Comparison of ENCODE assay signal across 28 cellular contexts in the genomic region with DNA sequence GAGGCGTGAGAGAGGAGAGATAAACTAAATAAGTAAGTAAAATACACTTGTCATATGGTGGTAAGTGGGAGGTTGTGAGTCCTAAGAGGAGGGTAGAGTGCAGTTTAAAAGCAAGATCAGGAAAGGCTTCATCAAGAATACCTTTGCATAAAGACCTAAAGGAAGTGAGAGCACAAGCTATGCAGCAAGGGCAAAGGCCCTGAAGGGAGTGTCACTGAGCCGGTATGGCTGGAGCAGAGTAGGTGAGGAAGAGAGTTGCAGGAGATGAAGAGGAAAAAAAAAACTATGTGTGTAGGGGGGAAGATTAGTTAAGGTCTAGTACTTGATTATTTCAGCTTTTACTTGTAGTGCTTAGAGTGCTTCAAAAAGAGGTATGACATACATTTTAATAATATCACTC.
"Had no signal": no experiment of that assay in that cellular context is flagged by ENCODE, and none has a peak within 500 bp of the region (broad histone marks: within the 10 kb centered on the region; RNA-seq: fewer than 3 reads in every experiment).

No MANE protein-coding gene starts in this region.

- H3K4me3 Mint-ChIP-seq: naive thymus-derived CD8-positive, alpha-beta T cell; natural killer cell treated with Interleukin-12 subunit alpha and Interleukin-12 subunit beta and Interleukin-15 and Interleukin-18, amount 100 ng/mL, for 72 hours; neural progenitor cell; stimulated activated effector memory CD8-positive, alpha-beta T cell treated with anti-CD3 and anti-CD28 coated beads, Interleukin-12 subunit alpha, Interleukin-12 subunit beta, amount 100 ng/mL, for 72 hours; stimulated activated naive B cell treated with anti-CD40 and anti-IgM and Interleukin-4, amounts not matched to agents 10 μg/mL and 1 μg/mL and 100 μg/mL, for 72 hours; stimulated activated naive CD8-positive, alpha-beta T cell treated with anti-CD3 and anti-CD28 coated beads, Interleukin-15, Interleukin-2, amounts not matched to agents 100 ng/mL and 50 ng/mL, for 24 hours had no signal

- H3K27me3 Mint-ChIP-seq: naive B cell; naive thymus-derived CD8-positive, alpha-beta T cell; progenitor cell of endocrine pancreas; stimulated activated naive B cell treated with anti-CD40 and anti-IgM and Interleukin-4, amounts not matched to agents 10 μg/mL and 1 μg/mL and 100 μg/mL, for 72 hours; stimulated activated naive CD8-positive, alpha-beta T cell treated with anti-CD3 and anti-CD28 coated beads, Interleukin-15, Interleukin-2, amounts not matched to agents 100 ng/mL and 50 ng/mL, for 24 hours had no signal

- H3K36me3 ChIP-seq: neural progenitor cell, ovary, stomach, thoracic aorta, thyroid gland, tibial nerve, upper lobe of right lung, uterus had no signal

- H3K36me3 Mint-ChIP-seq: natural killer cell treated with Interleukin-12 subunit alpha and Interleukin-12 subunit beta and Interleukin-15 and Interleukin-18, amount 100 ng/mL, for 72 hours; stimulated activated effector memory CD8-positive, alpha-beta T cell treated with anti-CD3 and anti-CD28 coated beads, Interleukin-12 subunit alpha, Interleukin-12 subunit beta, amount 100 ng/mL, for 72 hours had no signal

- H3K4me1 ChIP-seq: neural progenitor cell, uterus had no signal

- H3K9me3 Mint-ChIP-seq: natural killer cell treated with Interleukin-12 subunit alpha and Interleukin-12 subunit beta and Interleukin-15 and Interleukin-18, amount 100 ng/mL, for 72 hours; stimulated activated effector memory CD8-positive, alpha-beta T cell treated with anti-CD3 and anti-CD28 coated beads, Interleukin-12 subunit alpha, Interleukin-12 subunit beta, amount 100 ng/mL, for 72 hours had no signal

- H3K27ac ChIP-seq: neural progenitor cell, ovary, parathyroid adenoma, psoas muscle, skin epidermis, stomach, thoracic aorta, thyroid gland, tibial nerve, upper lobe of right lung, uterus had no signal

- H3K27ac Mint-ChIP-seq: naive B cell; naive thymus-derived CD8-positive, alpha-beta T cell; natural killer cell treated with Interleukin-12 subunit alpha and Interleukin-12 subunit beta and Interleukin-15 and Interleukin-18, amount 100 ng/mL, for 72 hours; neural progenitor cell; progenitor cell of endocrine pancreas; stimulated activated effector memory CD8-positive, alpha-beta T cell treated with anti-CD3 and anti-CD28 coated beads, Interleukin-12 subunit alpha, Interleukin-12 subunit beta, amount 100 ng/mL, for 72 hours; stimulated activated naive B cell treated with anti-CD40 and anti-IgM and Interleukin-4, amounts not matched to agents 10 μg/mL and 1 μg/mL and 100 μg/mL, for 72 hours; stimulated activated naive CD8-positive, alpha-beta T cell treated with anti-CD3 and anti-CD28 coated beads, Interleukin-15, Interleukin-2, amounts not matched to agents 100 ng/mL and 50 ng/mL, for 24 hours had no signal

- H3K4me3 ChIP-seq: neural progenitor cell, ovary, psoas muscle, skin epidermis, stomach, thoracic aorta, thyroid gland, tibial nerve, upper lobe of right lung, uterus had no signal

- H3K9me3 ChIP-seq: ovary, psoas muscle, thoracic aorta, thyroid gland, tibial nerve, upper lobe of right lung, uterus had no signal

- H3K4me1 Mint-ChIP-seq: naive thymus-derived CD8-positive, alpha-beta T cell; neural progenitor cell; stimulated activated effector memory CD8-positive, alpha-beta T cell treated with anti-CD3 and anti-CD28 coated beads, Interleukin-12 subunit alpha, Interleukin-12 subunit beta, amount 100 ng/mL, for 72 hours; stimulated activated naive B cell treated with anti-CD40 and anti-IgM and Interleukin-4, amounts not matched to agents 10 μg/mL and 1 μg/mL and 100 μg/mL, for 72 hours had no signal

- DNase-seq: naive B cell; naive thymus-derived CD8-positive, alpha-beta T cell; occipital lobe; ovary; posterior cingulate gyrus; psoas muscle; right cardiac atrium; stimulated activated CD4-positive, alpha-beta T cell treated with anti-CD3 and anti-CD28 coated beads, Interleukin-15, amount 100 ng/mL, for 24 hours; stimulated activated CD4-positive, alpha-beta T cell treated with anti-CD3 and anti-CD28 coated beads, Interleukin-2, amount 100 ng/mL, for 24 hours; stimulated activated CD4-positive, alpha-beta T cell treated with anti-CD3 and anti-CD28 coated beads, Interleukin-2, amount 100 ng/mL, for 48 hours; stimulated activated CD4-positive, alpha-beta T cell treated with anti-CD3 and anti-CD28 coated beads, Interleukin-4, amount 100 ng/mL, for 24 hours; stimulated activated naive B cell treated with anti-CD40 and anti-IgM and Interleukin-4, amounts not matched to agents 10 μg/mL and 1 μg/mL and 100 μg/mL, for 72 hours; stimulated activated naive CD4-positive, alpha-beta T cell treated with Interleukin-2 at 50 U/mL for 16 hours; stomach; thyroid gland; trophoblast cell; upper lobe of right lung; uterus had no signal

- ATAC-seq: naive thymus-derived CD8-positive, alpha-beta T cell; natural killer cell treated with Interleukin-12 subunit alpha and Interleukin-12 subunit beta and Interleukin-15 and Interleukin-18, amount 100 ng/mL, for 72 hours; psoas muscle; right cardiac atrium; sciatic nerve; stimulated activated effector memory CD8-positive, alpha-beta T cell treated with anti-CD3 and anti-CD28 coated beads, Interleukin-12 subunit alpha, Interleukin-12 subunit beta, amount 100 ng/mL, for 72 hours; stimulated activated naive B cell treated with anti-CD40 and anti-IgM and Interleukin-4, amounts not matched to agents 10 μg/mL and 1 μg/mL and 100 μg/mL, for 72 hours; upper lobe of right lung had no signal

- H3K27me3 ChIP-seq: neural progenitor cell, ovary, stomach, thyroid gland, tibial nerve, upper lobe of right lung, uterus had no signal
